In genomic region chr14:30983858-30984257, GRCh38 we compare ENCODE assay signal across 1 cellular context.
TF ChIP-seq lines count a peak whose summit lies in the region.

No MANE protein-coding gene starts in this region.

TF ChIP-seq in HepG2, 621 proteins besides CTCF, POLR2A, EP300 and RAD21:
- no peak for TF ChIP-seq ZNF720 (CRISPR knock-in tag; IDR thresholded peaks at IDR 0.05)
- no peak for TF ChIP-seq PPARG (CRISPR knock-in tag; conservative IDR thresholded peaks at IDR 0.05)
- no peak for TF ChIP-seq PAWR (CRISPR knock-in tag; IDR thresholded peaks at IDR 0.05; ENCODE audit: borderline replicate concordance)
- no peak for TF ChIP-seq ZFP37 (CRISPR knock-in tag; IDR thresholded peaks at IDR 0.05; ENCODE audit: borderline replicate concordance)
- TF ChIP-seq POGK (CRISPR knock-in tag; conservative IDR thresholded peaks at IDR 0.05), result no peak
- TF ChIP-seq HNRNPK (IDR thresholded peaks at IDR 0.05; ENCODE audit: low read depth, low read length, poor library complexity, severe bottlenecking), result peak; percentile 90
